Comparison of ENCODE assay signal across 10 cellular contexts in the genomic region with DNA sequence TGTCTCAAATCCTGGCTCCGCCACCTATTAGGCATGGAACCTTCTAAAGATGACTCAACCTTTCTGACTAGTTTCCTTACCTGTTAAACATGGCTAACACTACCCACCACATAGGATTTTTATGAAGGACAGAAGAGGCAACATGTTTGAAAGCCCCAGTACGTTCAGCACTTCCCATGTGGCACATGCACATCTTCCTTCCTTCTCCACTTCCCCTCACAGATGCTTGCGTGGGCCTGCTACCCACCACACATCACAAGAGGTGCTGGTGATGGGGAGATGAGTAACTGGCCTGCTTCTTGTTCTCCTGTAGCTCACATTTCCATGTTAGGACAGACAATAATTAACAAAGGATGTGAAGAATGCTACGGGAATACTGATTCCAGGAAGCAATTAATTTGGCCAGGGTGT. TPM values are rescaled to one million over a fixed set of nuclear protein-coding genes. Genes with fewer than 3 reads are reported as not detected.
DNase-seq lines count a peak whose midpoint lies in the region; ATAC-seq and TF ChIP-seq lines count a peak whose summit lies in the region.
"Had no signal": no experiment of that assay in that cellular context is flagged by ENCODE, and none has a peak within 500 bp of the region (broad histone marks: within the 10 kb centered on the region; RNA-seq: fewer than 3 reads in every experiment).

No MANE protein-coding gene starts in this region.

- H3K27ac ChIP-seq in ACC112 (ENCODE audit: low read depth, low read length) (peak overlapping the region; percentile 38), hepatocyte (peak overlapping the region; percentile 51), caudate nucleus (ENCODE audit: low read depth, low read length) (no peak overlapping the region)

- H3K79me2 ChIP-seq in ACC112 (ENCODE audit: control insufficient read depth, insufficient read depth, low read length, unreplicated experiment) = peaks cover 68% of the 10 kb centered on the region
- H3K79me2 ChIP-seq in hepatocyte = peaks cover 69% of the 10 kb centered on the region

- POLR2A ChIA-PET in GM10248 (lab: Yijun Ruan, JAX) = no interaction called here

- H3K4me3 ChIP-seq in ACC112 (ENCODE audit: low read depth, low read length) = no peak overlapping the region
- no peak overlapping the region for H3K4me3 ChIP-seq in hepatocyte

- WGBS in hepatocyte (ENCODE audit: low lambda C conversion rate, missing lambda C conversion rate) = 84% methylated on average over 4 of the region's 4 CpGs

- peaks cover 18% of the 10 kb centered on the region for H3K4me1 ChIP-seq in ACC112 (ENCODE audit: control insufficient read depth, insufficient read depth, low read length, unreplicated experiment)
- H3K4me1 ChIP-seq in hepatocyte (ENCODE audit: insufficient read depth) = no peaks in the 10 kb centered on the region

- CTCF ChIA-PET in GM10248 (lab: Yijun Ruan, JAX) = interaction anchor here (1.1 kb wide), 1 partner anchor 10 kb away, joined by 3 read pairs; no protein-coding TSS in a partner anchor

- TF ChIP-seq CTCF in hepatocyte (IDR thresholded peaks at IDR 0.05; ENCODE audit: poor library complexity) = no peak
- TF ChIP-seq CTCF in GM10248 (IDR thresholded peaks at IDR 0.05; ENCODE audit: control extremely low read depth, extremely low read depth, low read depth, missing control alignments) = no peak

- no peaks in the 10 kb centered on the region for H3K27me3 ChIP-seq in ACC112 (ENCODE audit: insufficient read depth, low read length)
- no peaks in the 10 kb centered on the region for H3K27me3 ChIP-seq in hepatocyte

- peaks cover 10% of the 10 kb centered on the region for H4K20me1 ChIP-seq in hepatocyte (ENCODE audit: insufficient read depth, poor library complexity, severe bottlenecking)

- no peaks in the 10 kb centered on the region for H3K9me2 ChIP-seq in hepatocyte (replicated peaks; ENCODE audit: insufficient read depth)

- H3K4me2 ChIP-seq in hepatocyte = no peak overlapping the region

- H2AFZ ChIP-seq in ACC112 (ENCODE audit: low read length, unreplicated experiment) (no peak overlapping the region), hepatocyte (no peak overlapping the region)

- peak; percentile 9 for ATAC-seq in GM21515 (IDR thresholded peaks at IDR 0.05; ENCODE audit: unreplicated experiment)
- ATAC-seq in HG02870 (IDR thresholded peaks at IDR 0.05; ENCODE audit: unreplicated experiment) = no peak
- no peak for ATAC-seq in GM18502 (IDR thresholded peaks at IDR 0.05; ENCODE audit: poor library complexity, unreplicated experiment)

- no peaks in the 10 kb centered on the region for H3K9me3 ChIP-seq in hepatocyte (ENCODE audit: low read depth)

- DNase-seq in activated T-cell treated with anti-CD3 and anti-CD28 coated beads for 48 hours (ENCODE audit: low read depth) (peak; percentile 29), hepatocyte (ENCODE audit: low spot score) (no peak), GM10248 (ENCODE audit: extremely low spot score) (no peak), caudate nucleus (lab: John Stamatoyannopoulos, UW) (no peak)
- DNase-seq: Karpas-422; NK-92 treated with Interleukin-12 subunit alpha and Interleukin-12 subunit beta, amount 100 ng/mL, for 24 hours had no signal

- H3K36me3 ChIP-seq in ACC112 (ENCODE audit: insufficient read depth, low read length) (peaks cover 19% of the 10 kb centered on the region; the same call in 1 of the 2 replicates), hepatocyte (replicated peaks; ENCODE audit: insufficient read depth, low read depth) (no peaks in the 10 kb centered on the region)

RNA-seq across cellular contexts. Expression of a gene that starts 7.1 kb away (rescaled TPM):
- 13.8 and 21.5 TPM in 2 replicates for total RNA-seq in hepatocyte
- polyA plus RNA-seq in hepatocyte = 6.0 and 8.1 TPM in 2 replicates

RNA-seq across cellular contexts. Expression of a gene that starts 49.2 kb away (rescaled TPM):
- 8.6 and 13.9 TPM in 2 replicates for total RNA-seq in hepatocyte
- polyA plus RNA-seq in hepatocyte = 6.4 and 7.3 TPM in 2 replicates
